Comparison of ENCODE assay signal across 1 cellular context in genomic region chr15:32508060-32508459, GRCh38. TPM values are rescaled to one million over a fixed set of nuclear protein-coding genes. Genes with fewer than 3 reads are reported as not detected.
"Had no signal": no experiment of that assay in that cellular context is flagged by ENCODE, and none has a peak within 500 bp of the region (broad histone marks: within the 10 kb centered on the region; RNA-seq: fewer than 3 reads in every experiment).

No MANE protein-coding gene starts in this region.

RNA-seq across cellular contexts. Expression of gene GOLGA8O, which starts 52.6 kb away (rescaled TPM):
- total RNA-seq: G401 had no signal
